22 cellular contexts compared by ENCODE assay signal in genomic region chr5:171432581-171433351, GRCh38. TPM values are rescaled to one million over a fixed set of nuclear protein-coding genes. Genes with fewer than 3 reads are reported as not detected.
DNase-seq lines count a peak whose midpoint lies in the region; ATAC-seq, FAIRE-seq and TF ChIP-seq lines count a peak whose summit lies in the region.
"Had no signal": no experiment of that assay in that cellular context is flagged by ENCODE, and none has a peak within 500 bp of the region (broad histone marks: within the 10 kb centered on the region; RNA-seq: fewer than 3 reads in every experiment).

No MANE protein-coding gene starts in this region.

- no peaks in the 10 kb centered on the region for H3K36me3 ChIP-seq in H1 (ENCODE audit: control insufficient read depth in 2 of 4, insufficient read depth in 4 of 4, low read length in 3 of 4)
- H3K36me3 ChIP-seq in lower lobe of right lung = no peaks in the 10 kb centered on the region
- no peaks in the 10 kb centered on the region for H3K36me3 ChIP-seq in spleen

- no peak overlapping the region for H2AK5ac ChIP-seq in H1 (ENCODE audit: low read depth, low read length)

- H3K4me3 ChIP-seq in H1 (ENCODE audit: extremely low read depth in 1 of 4, insufficient read depth in 2 of 4, low read depth in 3 of 4, low read length in 4 of 4) (no peak overlapping the region), lower lobe of right lung (no peak overlapping the region), spleen (no peak overlapping the region)
- H3K4me3 ChIP-seq: GM12878, GM23248 had no signal

- CTCF ChIA-PET in H1 (lab: Charles Lee; ENCODE audit: partially characterized antibody) = interaction anchor here (1.6 to 6.3 kb wide), 2 partner anchors 10 to 12 kb away, joined by 5 to 56 read pairs; partner anchors contain the start of gene FGF18

- H3K14ac ChIP-seq in H1 (ENCODE audit: insufficient read length) = no peak overlapping the region

- H2BK12ac ChIP-seq in H1 (ENCODE audit: low read depth, low read length) = 0 out of 2 replicates have a peak overlapping the region, but pooled peaks have one; percentile 3

- H3K27ac ChIP-seq in H1 (ENCODE audit: low read depth, low read length) = no peak overlapping the region
- no peak overlapping the region for H3K27ac ChIP-seq in lower lobe of right lung
- no peak overlapping the region for H3K27ac ChIP-seq in spleen
- H3K27ac ChIP-seq: GM23248, RWPE1 had no signal

- no peak overlapping the region for H2BK20ac ChIP-seq in H1 (ENCODE audit: low read length)

- H4K5ac ChIP-seq in H1 (ENCODE audit: insufficient read length, low read depth, low read length) = no peak overlapping the region

- ATAC-seq in Right ventricle myocardium superior (ENCODE audit: poor library complexity) (no peak), left cardiac atrium (no peak), lower lobe of right lung (no peak)
- ATAC-seq: GM12878, HCT116 had no signal

- in situ Hi-C loops in ACHN (cut with HindIII; ENCODE audit: low pct_ligation_motif_present, low pct_unique_long_range_greater_than_20kb, low sequenced_read_pairs) = no loop called here

- no peak overlapping the region for H3K4ac ChIP-seq in H1 (replicated peaks; ENCODE audit: insufficient read length, low read depth, low read length)

- peak overlapping the region; percentile 81; the same call in 1 of the 2 replicates for H2BK15ac ChIP-seq in H1 (ENCODE audit: low read length)

- H2AFZ ChIP-seq in H1 (ENCODE audit: low read length) = no peak overlapping the region
- H2AFZ ChIP-seq: GM23248 had no signal

- TF ChIP-seq POLR2A in H1 (IDR thresholded peaks at IDR 0.05; ENCODE audit: control extremely low read depth in 1 of 2, low read depth in 2 of 2, low read length in 2 of 2) (no peak), spleen (IDR thresholded peaks at IDR 0.05) (no peak)

- WGBS in H1 (ENCODE audit: extremely low coverage in 1 of 2, insufficient coverage in 1 of 2, insufficient read length in 1 of 2, insufficient replicate concordance in 2 of 2, low coverage in 1 of 2, low lambda C conversion rate in 2 of 2, missing lambda C conversion rate in 1 of 2), 2 experiments = 89% methylated on average over 16 of the region's 16 CpGs; no CpG with 5 or more reads in 1 of the 2 experiments
- 78 to 82% (median 80%) methylated on average over 16 of the region's 16 CpGs for whole genome bisulfite sequencing in spleen, 5 donors

- FAIRE-seq in H1 (lab: Jason Lieb, UNC) = no peak
- FAIRE-seq: GM12878, GM18507 had no signal

- POLR2A ChIA-PET in H1 (lab: Charles Lee; ENCODE audit: partially characterized antibody) = interaction anchor here (1.9 kb wide), 1 partner anchor 16 kb away, joined by 4 read pairs; no protein-coding TSS in a partner anchor

- no peaks in the 10 kb centered on the region for H3K79me2 ChIP-seq in H1 (ENCODE audit: control insufficient read depth in 1 of 2, insufficient read depth in 2 of 2, low read length in 2 of 2)

- H2BK120ac ChIP-seq in H1 (replicated peaks; ENCODE audit: low read depth, low read length) = no peak overlapping the region

- DNase-seq in Right ventricle myocardium superior (peak; percentile 21), left cardiac atrium (no peak), H1 (ENCODE audit: low read depth in 1 of 2, low spot score in 2 of 2) (no peak), lower lobe of right lung (peak; percentile 42), spleen (peak; percentile 61), NCI-H2171 (lab: John Stamatoyannopoulos, UW) (no peak), ACHN (no peak), COLO829 (ENCODE audit: low spot score) (no peak)
- DNase-seq: 8988T, C1 segment of cervical spinal cord, DMS 273 treated with DMSO at 0.1 percent for 48 hours, GDM1, GM23248, KBM-7, NCI-H1436, NCI-H2029, NCI-H510A, NCI-H774 had no signal

- TF ChIP-seq EP300 in H1 (IDR thresholded peaks at IDR 0.05; ENCODE audit: borderline replicate concordance in 1 of 2, low read depth in 2 of 2, low read length in 2 of 2) = no peak

- H4K8ac ChIP-seq in H1 (ENCODE audit: extremely low read depth, insufficient read depth, low read length) = no peak overlapping the region

- H3K56ac ChIP-seq in H1 (replicated peaks; ENCODE audit: insufficient read length, low read depth, low read length) = no peak overlapping the region

- H4K91ac ChIP-seq in H1 (replicated peaks; ENCODE audit: insufficient read length, low read length) = peak overlapping the region; percentile 59

- no peaks in the 10 kb centered on the region for H4K20me1 ChIP-seq in H1 (replicated peaks in 1 of 2; ENCODE audit: control insufficient read depth in 1 of 2, insufficient read depth in 2 of 2, low read length in 2 of 2)

- TF ChIP-seq CTCF in H1 (IDR thresholded peaks at IDR 0.05; ENCODE audit: control extremely low read depth in 1 of 3, insufficient read depth in 1 of 3, low read depth in 1 of 3, low read length in 3 of 3) (no peak), lower lobe of right lung (IDR thresholded peaks at IDR 0.05) (no peak), spleen (IDR thresholded peaks at IDR 0.05 in 8 of 11, conservative IDR thresholded peaks at IDR 0.05 in 3 of 11) (no peak)

- H3K18ac ChIP-seq in H1 (ENCODE audit: extremely low read depth, low read length) = no peak overlapping the region; the same call in none of the 2 replicates

- peak overlapping the region; percentile 52; the same call in 1 of the 2 replicates for H2BK5ac ChIP-seq in H1 (ENCODE audit: low read depth, low read length)

- intact Hi-C loops in Right ventricle myocardium superior (cut with DNase I) = no loop called here
- intact Hi-C loops in left cardiac atrium (cut with DNase I) = no loop called here
- intact Hi-C loops in lower lobe of right lung (cut with DNase I) = no loop called here
- intact Hi-C loops in spleen (cut with DNase I; ENCODE audit: low total_unique reads) = no loop called here

- H3K27me3 ChIP-seq in H1 (replicated peaks in 1 of 4; ENCODE audit: control insufficient read depth in 3 of 4, extremely low read depth in 1 of 4, insufficient read depth in 3 of 4, low read length in 3 of 4) = no peaks in the 10 kb centered on the region
- no peaks in the 10 kb centered on the region for H3K27me3 ChIP-seq in lower lobe of right lung (ENCODE audit: low read depth)
- H3K27me3 ChIP-seq in spleen (replicated peaks in 1 of 7) = peaks cover 0 to 5% (median 0%) of the 10 kb centered on the region in 7 donors

- H3K79me1 ChIP-seq in H1 (ENCODE audit: low read depth, low read length) = no peaks in the 10 kb centered on the region

- TF ChIP-seq RAD21 in H1 (IDR thresholded peaks at IDR 0.05 in 1 of 2, conservative IDR thresholded peaks at IDR 0.05 in 1 of 2; ENCODE audit: low read depth in 2 of 2, low read length in 2 of 2) = no peak

- no peaks in the 10 kb centered on the region; the same call in 1 of the 2 replicates for H3K23me2 ChIP-seq in H1 (ENCODE audit: low read depth, low read length)

- H3K4me1 ChIP-seq in H1 (replicated peaks in 1 of 4; ENCODE audit: control insufficient read depth in 3 of 4, insufficient read depth in 4 of 4, low read length in 3 of 4) (peaks cover 0 to 18% (median 12%) of the 10 kb centered on the region in 4 experiments; a peak in 4 of 7 replicates), lower lobe of right lung (no peaks in the 10 kb centered on the region), spleen (no peaks in the 10 kb centered on the region)

- no peak overlapping the region for H3K4me2 ChIP-seq in H1 (ENCODE audit: insufficient read depth in 1 of 2, low read depth in 2 of 2, low read length in 2 of 2)

- H3K9ac ChIP-seq in H1 (replicated peaks in 1 of 4; ENCODE audit: extremely low read depth in 1 of 4, low read depth in 3 of 4, low read length in 3 of 4) = no peak overlapping the region
- H3K9ac ChIP-seq: GM23248 had no signal

- H3K23ac ChIP-seq in H1 (ENCODE audit: insufficient read length) = no peak overlapping the region

- H3K9me3 ChIP-seq in H1 (ENCODE audit: insufficient read depth in 2 of 2, low read depth in 1 of 2, low read length in 1 of 2) (no peaks in the 10 kb centered on the region), lower lobe of right lung (no peaks in the 10 kb centered on the region), spleen (no peaks in the 10 kb centered on the region)

TF ChIP-seq in H1, 55 proteins besides CTCF, POLR2A, EP300 and RAD21 (continues in another document):
- no peak for TF ChIP-seq RFX5 (IDR thresholded peaks at IDR 0.05; ENCODE audit: borderline replicate concordance, low read depth, low read length)
- no peak for TF ChIP-seq HDAC2 (IDR thresholded peaks at IDR 0.05; ENCODE audit: borderline replicate concordance in 1 of 2, low read depth in 2 of 2, low read length in 2 of 2)
- no peak for TF ChIP-seq CHD2 (IDR thresholded peaks at IDR 0.05; ENCODE audit: low read length)
- no peak for TF ChIP-seq YY1 (IDR thresholded peaks at IDR 0.05; ENCODE audit: low read depth, low read length)
- TF ChIP-seq CTBP2 (IDR thresholded peaks at IDR 0.05; ENCODE audit: borderline replicate concordance, insufficient read depth, insufficient read length, low read length) = no peak

RNA-seq across cellular contexts. Expression of gene FGF18, which starts 13.3 kb away (rescaled TPM):
- 5.8 TPM for total RNA-seq in Right ventricle myocardium superior
- 1 to 10 TPM; 2.1 to 2.8 TPM for total RNA-seq in left cardiac atrium
- total RNA-seq in H1 (2021; fragmentation: NEBNext Ultra II Directional; extraction: Animal tissue kit (Norgen Biotek cat#: 25700)) = 0.63 and 1.3 TPM in 2 replicates
- polyA plus RNA-seq in H1 (2011; rRNA removed) = 0.54 and 0.64 TPM in 2 replicates
- polyA plus RNA-seq in H1 (2011; cell fraction: cytosol; rRNA removed) = 0.49 TPM
- 0.76 TPM for polyA plus RNA-seq in H1 (2011; cell fraction: nucleus; rRNA removed)
- 0.32 to 0.57 TPM (median 0.39 TPM) in 4 replicates for polyA plus RNA-seq in H1 (2012, experiment 1 of 2)
- 0.49 TPM for polyA plus RNA-seq in H1 (2012, experiment 2 of 2)
- 1.4 TPM for polyA plus RNA-seq in H1 (2013, experiment 1 of 2)
- polyA plus RNA-seq in H1 (2013, experiment 2 of 2) = 1.3 TPM
- 0.22 TPM in 1 of 2 replicates, not detected in the other for polyA minus RNA-seq in H1 (2011; rRNA and poly(A)+ RNA removed)
- 0.73 TPM for polyA minus RNA-seq in H1 (2011; cell fraction: cytosol; rRNA and poly(A)+ RNA removed)
- not detected for polyA minus RNA-seq in H1 (2011; cell fraction: nucleus; rRNA and poly(A)+ RNA removed)
- 2.0 TPM for total RNA-seq in lower lobe of right lung
- total RNA-seq in spleen = under 1 TPM in 6 of 7 donors, not detected in 1; 0.22 to 0.74 (median 0.33) TPM
- polyA plus RNA-seq in spleen = under 1 TPM; 0.32 to 0.74 (median 0.33) TPM
- total RNA-seq: GM23248 had no signal

RNA-seq across cellular contexts. Expression of gene NPM1, which starts 45.1 kb away (rescaled TPM):
- total RNA-seq in Right ventricle myocardium superior (342 TPM), left cardiac atrium (100 to 1,000 TPM; 286 to 408 TPM), lower lobe of right lung (684 TPM), spleen (100 to 1,000 TPM; 441 to 681 (median 572) TPM)
- total RNA-seq in H1 (2021; fragmentation: NEBNext Ultra II Directional; extraction: Animal tissue kit (Norgen Biotek cat#: 25700)) = 4,042 and 4,211 TPM in 2 replicates
- polyA plus RNA-seq in H1 (2011; rRNA removed) (2,182 and 2,865 TPM in 2 replicates), spleen (1,000 to 10,000 TPM; 1,521 to 2,472 (median 2,090) TPM)
- 2,969 TPM for polyA plus RNA-seq in H1 (2011; cell fraction: cytosol; rRNA removed)
- 1,346 TPM for polyA plus RNA-seq in H1 (2011; cell fraction: nucleus; rRNA removed)
- 3,982 to 7,380 TPM (median 6,139 TPM) in 4 replicates for polyA plus RNA-seq in H1 (2012, experiment 1 of 2)
- polyA plus RNA-seq in H1 (2012, experiment 2 of 2) = 312 TPM
- 3,410 TPM for polyA plus RNA-seq in H1 (2013, experiment 1 of 2)
- 3,424 TPM for polyA plus RNA-seq in H1 (2013, experiment 2 of 2)
- 2,157 and 2,667 TPM in 2 replicates for polyA minus RNA-seq in H1 (2011; rRNA and poly(A)+ RNA removed)
- polyA minus RNA-seq in H1 (2011; cell fraction: cytosol; rRNA and poly(A)+ RNA removed) = 5,713 TPM
- 2,033 TPM for polyA minus RNA-seq in H1 (2011; cell fraction: nucleus; rRNA and poly(A)+ RNA removed)

Comparison
In these comparisons a context has a peak if more than half of its experiments do, and no peak if none do; other contexts are left out.
1. DNase-seq: peak in Right ventricle myocardium superior (single experiment), lower lobe of right lung (single experiment) and spleen (single experiment); none in left cardiac atrium (single experiment), H1 (0 of 2), NCI-H2171 (single experiment), ACHN (single experiment) and COLO829 (single experiment).